9 cellular contexts compared by ENCODE assay signal in the genomic region with DNA sequence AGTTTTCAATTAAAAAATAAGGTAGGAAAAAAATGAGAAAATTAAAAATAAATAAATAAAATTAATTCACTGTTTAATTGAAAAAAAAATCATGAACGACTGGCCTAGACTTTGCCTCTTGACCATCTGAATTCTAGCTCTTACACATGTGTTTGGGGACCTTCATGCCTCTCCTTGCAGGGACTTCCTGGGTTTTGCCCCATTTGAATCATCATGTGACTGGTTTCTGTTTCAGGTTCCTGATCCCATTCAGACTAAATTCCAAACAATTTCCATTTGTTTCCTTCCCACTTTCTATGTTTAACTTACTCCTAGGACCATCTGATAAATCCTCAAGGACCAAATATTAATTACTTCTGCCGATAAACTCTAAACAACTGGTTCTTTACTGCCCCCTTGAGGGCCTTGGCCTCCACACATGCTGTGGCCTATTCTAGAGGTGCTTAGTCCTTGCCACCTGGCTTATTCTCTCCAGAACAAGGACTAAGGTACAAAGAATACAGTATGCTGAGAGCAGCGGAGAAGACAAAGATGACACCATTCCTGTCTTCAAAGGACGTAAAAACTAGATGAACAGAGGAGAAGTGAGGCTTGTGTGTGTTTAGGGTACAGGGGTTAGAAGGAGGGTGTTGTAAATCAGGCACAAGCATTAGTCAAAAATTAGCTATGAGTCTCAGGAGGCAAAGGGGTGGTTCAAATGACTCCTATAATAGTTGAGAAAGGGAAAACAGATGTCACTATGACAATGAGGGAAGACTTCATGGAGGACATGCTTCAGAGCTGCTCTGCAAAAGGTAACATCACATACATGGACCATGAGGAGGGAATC.
A peak's percentile ranks its signal among the peaks of the same experiment; 100 is the strongest.
DNase-seq lines count a peak whose midpoint lies in the region; ATAC-seq, FAIRE-seq and TF ChIP-seq lines count a peak whose summit lies in the region.
"Had no signal": no experiment of that assay in that cellular context is flagged by ENCODE, and none has a peak within 500 bp of the region (broad histone marks: within the 10 kb centered on the region; RNA-seq: fewer than 3 reads in every experiment).

No MANE protein-coding gene starts in this region.

- TF ChIP-seq CTCF in CD14-positive monocyte (IDR thresholded peaks at IDR 0.05) (peak; percentile 62), right lobe of liver (IDR thresholded peaks at IDR 0.05) (peak; percentile 76 to 90 (median 88))

- TF ChIP-seq POLR2A in GM18505 (IDR thresholded peaks at IDR 0.05; ENCODE audit: borderline replicate concordance, extremely low read depth, insufficient read depth, insufficient read length) = no peak
- TF ChIP-seq POLR2A in right lobe of liver (IDR thresholded peaks at IDR 0.05) = no peak

- intact Hi-C loops in CD14-positive monocyte (cut with micrococcal nuclease) (no loop called here), right lobe of liver (cut with DNase I) (no loop called here)

- no peaks in the 10 kb centered on the region for H3K27me3 ChIP-seq in right lobe of liver

- DNase-seq in CD14-positive monocyte (ENCODE audit: low spot score) = no peak
- peak; percentile 77 for DNase-seq in NCI-H2029 treated with DMSO at 0.1 percent for 48 hours (lab: John Stamatoyannopoulos, UW)
- peak; percentile 28 for DNase-seq in activated CD8-positive, alpha-beta T cell treated with anti-CD3 and anti-CD28 coated beads, Interleukin-2, amount 10 ng/mL, durations not matched to agents 7 days and 5 days
- DNase-seq in right lobe of liver = peak; percentile 39 to 73 (median 63)
- no peak for DNase-seq in RCC 7860 (ENCODE audit: low spot score)

- H3K4me3 ChIP-seq in right lobe of liver = no peak overlapping the region
- H3K4me3 ChIP-seq: skin epidermis had no signal

- no peak overlapping the region for H3K27ac ChIP-seq in right lobe of liver
- H3K27ac ChIP-seq: skin epidermis had no signal

- H3K4me1 ChIP-seq in right lobe of liver = no peaks in the 10 kb centered on the region

- no peaks in the 10 kb centered on the region for H3K27me3 Mint-ChIP-seq in CD14-positive monocyte (ENCODE audit: low read depth in 3 of 3)
- no peaks in the 10 kb centered on the region for H3K27me3 Mint-ChIP-seq in activated CD8-positive, alpha-beta T cell treated with anti-CD3 and anti-CD28 coated beads, Interleukin-2, amount 10 ng/mL, durations not matched to agents 7 days and 5 days (ENCODE audit: low read depth)

- 16% methylated on average over 4 of the region's 4 CpGs for WGBS in right lobe of liver (ENCODE audit: insufficient coverage, low coverage, low lambda C conversion rate, missing lambda C conversion rate)

- no peaks in the 10 kb centered on the region for H3K9me3 ChIP-seq in right lobe of liver

- H3K36me3 ChIP-seq in right lobe of liver = no peaks in the 10 kb centered on the region

- peak overlapping the region in 1 of 2 donors; percentile 46 for H3K4me3 Mint-ChIP-seq in CD14-positive monocyte
- no peak overlapping the region for H3K4me3 Mint-ChIP-seq in activated CD8-positive, alpha-beta T cell treated with anti-CD3 and anti-CD28 coated beads, Interleukin-2, amount 10 ng/mL, durations not matched to agents 7 days and 5 days

- POLR2A ChIA-PET in activated CD8-positive, alpha-beta T cell treated with anti-CD3 and anti-CD28 coated beads, Interleukin-2, amount 10 ng/mL, durations not matched to agents 7 days and 5 days (lab: Charles Lee) = no interaction called here

- ATAC-seq in GM18505 (IDR thresholded peaks at IDR 0.05; ENCODE audit: unreplicated experiment) (peak; percentile 88), HG02943 (IDR thresholded peaks at IDR 0.05; ENCODE audit: low read depth, unreplicated experiment) (peak; percentile 80), right lobe of liver (peak; percentile 98 to 100 (median 100)), GM21447 (IDR thresholded peaks at IDR 0.05; ENCODE audit: unreplicated experiment) (no peak)
- no peak for ATAC-seq in activated CD8-positive, alpha-beta T cell treated with anti-CD3 and anti-CD28 coated beads, Interleukin-2, amount 10 ng/mL, durations not matched to agents 7 days and 5 days

- no peaks in the 10 kb centered on the region for H3K36me3 Mint-ChIP-seq in CD14-positive monocyte
- no peaks in the 10 kb centered on the region for H3K36me3 Mint-ChIP-seq in activated CD8-positive, alpha-beta T cell treated with anti-CD3 and anti-CD28 coated beads, Interleukin-2, amount 10 ng/mL, durations not matched to agents 7 days and 5 days (ENCODE audit: low read depth)

- peaks cover 0 to 5% (median 0%) of the 10 kb centered on the region in 7 donors for H3K9me3 Mint-ChIP-seq in CD14-positive monocyte
- H3K9me3 Mint-ChIP-seq in activated CD8-positive, alpha-beta T cell treated with anti-CD3 and anti-CD28 coated beads, Interleukin-2, amount 10 ng/mL, durations not matched to agents 7 days and 5 days (ENCODE audit: insufficient read depth) = no peaks in the 10 kb centered on the region

- H3K27ac Mint-ChIP-seq in CD14-positive monocyte = peak overlapping the region in 1 of 7 donors; percentile 16
- H3K27ac Mint-ChIP-seq in activated CD8-positive, alpha-beta T cell treated with anti-CD3 and anti-CD28 coated beads, Interleukin-2, amount 10 ng/mL, durations not matched to agents 7 days and 5 days = no peak overlapping the region

- CTCF ChIA-PET in activated CD8-positive, alpha-beta T cell treated with anti-CD3 and anti-CD28 coated beads, Interleukin-2, amount 10 ng/mL, durations not matched to agents 7 days and 5 days (lab: Charles Lee) = interaction anchor here (0.9 kb wide), 1 partner anchor 125 kb away, joined by 3 read pairs; no protein-coding TSS in a partner anchor

- FAIRE-seq in RCC 7860 (lab: Jason Lieb, UNC) = no peak

- H3K4me1 Mint-ChIP-seq in CD14-positive monocyte = no peaks in the 10 kb centered on the region
- no peaks in the 10 kb centered on the region for H3K4me1 Mint-ChIP-seq in activated CD8-positive, alpha-beta T cell treated with anti-CD3 and anti-CD28 coated beads, Interleukin-2, amount 10 ng/mL, durations not matched to agents 7 days and 5 days (ENCODE audit: low read depth)

Comparison
In these comparisons a context has a peak if more than half of its experiments do, and no peak if none do; other contexts are left out.
1. DNase-seq: peak in NCI-H2029 treated with DMSO at 0.1 percent for 48 hours (single experiment), activated CD8-positive, alpha-beta T cell treated with anti-CD3 and anti-CD28 coated beads, Interleukin-2, amount 10 ng/mL, durations not matched to agents 7 days and 5 days (single experiment) and right lobe of liver (3 of 3); none in CD14-positive monocyte (single experiment) and RCC 7860 (single experiment).
2. ATAC-seq: peak in GM18505 (single experiment), HG02943 (single experiment) and right lobe of liver (4 of 4); none in activated CD8-positive, alpha-beta T cell treated with anti-CD3 and anti-CD28 coated beads, Interleukin-2, amount 10 ng/mL, durations not matched to agents 7 days and 5 days (single experiment) and GM21447 (single experiment).